Comparison of ENCODE assay signal across 37 cellular contexts in genomic region chr2:205284323-205284722, GRCh38.
"Had no signal": no experiment of that assay in that cellular context is flagged by ENCODE, and none has a peak within 500 bp of the region (broad histone marks: within the 10 kb centered on the region; RNA-seq: fewer than 3 reads in every experiment).

No MANE protein-coding gene starts in this region.

- H3K27ac Mint-ChIP-seq: activated B cell treated with CpG ODN at 0.5 μM for 24 hours; activated CD4-positive, alpha-beta memory T cell treated with anti-CD3 and anti-CD28 coated beads for 36 hours; activated CD4-positive, alpha-beta T cell treated with anti-CD3 and anti-CD28 coated beads, Interleukin-2, amount 10 ng/mL, durations not matched to agents 24 days and 14 days; activated CD8-positive, alpha-beta T cell treated with anti-CD3 and anti-CD28 coated beads for 36 hours; activated naive CD4-positive, alpha-beta T cell treated with anti-CD3 and anti-CD28 coated beads for 36 hours; activated naive CD8-positive, alpha-beta T cell; activated naive CD8-positive, alpha-beta T cell treated with anti-CD3 and anti-CD28 coated beads, Interleukin-2, amount 10 ng/mL, durations not matched to agents 7 days and 5 days; activated naive CD8-positive, alpha-beta T cell treated with anti-CD3 and anti-CD28 coated beads, Interleukin-2, amount 50 U/mL, for 24 hours; activated T-cell treated with anti-CD3 and anti-CD28 coated beads, Interleukin-2, amount 50 U/mL, for 72 hours; activated T-helper 1 cell treated with anti-CD3 and anti-CD28 coated beads, Interleukin-12 subunit alpha, Interleukin-12 subunit beta, Interleukin-2, Interleukin-4 antibody, amounts not matched to agents 30 ng/mL and 10 ng/mL and 1 ng/mL, durations not matched to agents 14 hours and 24 hours and 36 hours; activated T-helper 17 cell treated with anti-CD3 and anti-CD28 coated beads, Interleukin-2, amount 50 U/mL, for 72 hours; T-helper 1 cell treated with Interleukin-12 subunit alpha and Interleukin-12 subunit beta and Interleukin-4 antibody, amounts not matched to agents 30 μg/mL and 1 μg/mL, for 36 hours; T-helper 2 cell treated with Interferon-gamma antibody and Interleukin-4, amounts not matched to agents 5 μg/mL and 100 μg/mL, for 36 hours had no signal

- DNase-seq: activated B cell treated with CpG ODN at 0.5 μM for 24 hours; activated CD4-positive, alpha-beta memory T cell treated with anti-CD3 and anti-CD28 coated beads for 36 hours; activated CD4-positive, alpha-beta T cell treated with anti-CD3 and anti-CD28 coated beads for 4 hours; activated CD4-positive, alpha-beta T cell treated with anti-CD3 and anti-CD28 coated beads, Interleukin-2, amount 10 ng/mL, durations not matched to agents 24 days and 14 days; activated CD4-positive, alpha-beta T cell treated with anti-CD3 and anti-CD28 coated beads, Interleukin-2, amount 50 U/mL, for 1 hour; activated CD4-positive, alpha-beta T cell treated with anti-CD3 and anti-CD28 coated beads, Interleukin-2, amount 50 U/mL, for 4 hours; activated CD4-positive, CD25-positive, alpha-beta regulatory T cell treated with anti-CD3 and anti-CD28 coated beads, Interleukin-2, amount 50 U/mL, for 72 hours; activated CD8-positive, alpha-beta memory T cell treated with anti-CD3 and anti-CD28 coated beads, Interleukin-2, amount 50 U/mL, for 4 hours; activated CD8-positive, alpha-beta T cell treated with anti-CD3 and anti-CD28 coated beads for 36 hours; activated effector memory CD4-positive, alpha-beta T cell treated with anti-CD3 and anti-CD28 coated beads, Interleukin-2, amount 50 U/mL, for 16 hours; activated gamma-delta T cell treated with Interleukin-2 at 50 U/mL for 16 hours; activated naive CD4-positive, alpha-beta T cell; activated naive CD4-positive, alpha-beta T cell treated with anti-CD3 and anti-CD28 coated beads for 36 hours; activated naive CD4-positive, alpha-beta T cell treated with anti-CD3 and anti-CD28 coated beads, Interleukin-2, amount 50 U/mL, for 16 hours; activated naive CD8-positive, alpha-beta T cell treated with anti-CD3 and anti-CD28 coated beads, Interleukin-2, amount 10 ng/mL, durations not matched to agents 7 days and 5 days; activated naive CD8-positive, alpha-beta T cell treated with anti-CD3 and anti-CD28 coated beads, Interleukin-2, amount 50 U/mL, for 24 hours; activated T-cell treated with anti-CD3 and anti-CD28 coated beads for 4 hours; activated T-cell treated with anti-CD3 and anti-CD28 coated beads, Interleukin-2, amount 50 U/mL, for 1 hour; activated T-cell treated with anti-CD3 and anti-CD28 coated beads, Interleukin-2, amount 50 U/mL, for 4 hours; activated T-cell treated with anti-CD3 and anti-CD28 coated beads, Interleukin-2, amount 50 U/mL, for 72 hours; amygdala; anterior cingulate cortex; caudate nucleus; cerebellar nuclear complex; T-helper 1 cell; T-helper 2 cell; T-helper 9 cell had no signal

- H3K9me3 ChIP-seq: ascending aorta had no signal

- H3K4me1 Mint-ChIP-seq: activated B cell treated with CpG ODN at 0.5 μM for 24 hours; activated CD4-positive, alpha-beta T cell treated with anti-CD3 and anti-CD28 coated beads, Interleukin-2, amount 10 ng/mL, durations not matched to agents 24 days and 14 days; activated naive CD8-positive, alpha-beta T cell treated with anti-CD3 and anti-CD28 coated beads, Interleukin-2, amount 10 ng/mL, durations not matched to agents 7 days and 5 days; activated naive CD8-positive, alpha-beta T cell treated with anti-CD3 and anti-CD28 coated beads, Interleukin-2, amount 50 U/mL, for 24 hours; activated T-helper 17 cell treated with anti-CD3 and anti-CD28 coated beads, Interleukin-2, amount 50 U/mL, for 72 hours; central memory CD8-positive, alpha-beta T cell had no signal

- H3K4me3 ChIP-seq: ascending aorta, cardiac muscle cell had no signal

- H3K4me1 ChIP-seq: ascending aorta had no signal

- H3K27me3 ChIP-seq: ascending aorta, cardiac muscle cell had no signal

- H3K27me3 Mint-ChIP-seq: activated B cell treated with CpG ODN at 0.5 μM for 24 hours; activated CD4-positive, alpha-beta memory T cell treated with anti-CD3 and anti-CD28 coated beads for 36 hours; activated CD8-positive, alpha-beta T cell treated with anti-CD3 and anti-CD28 coated beads for 36 hours; activated naive CD8-positive, alpha-beta T cell; activated naive CD8-positive, alpha-beta T cell treated with anti-CD3 and anti-CD28 coated beads, Interleukin-2, amount 10 ng/mL, durations not matched to agents 7 days and 5 days; activated naive CD8-positive, alpha-beta T cell treated with anti-CD3 and anti-CD28 coated beads, Interleukin-2, amount 50 U/mL, for 24 hours; central memory CD8-positive, alpha-beta T cell had no signal

- H3K4me3 Mint-ChIP-seq: activated B cell treated with CpG ODN at 0.5 μM for 24 hours; activated CD4-positive, alpha-beta memory T cell treated with anti-CD3 and anti-CD28 coated beads for 36 hours; activated CD4-positive, alpha-beta T cell treated with anti-CD3 and anti-CD28 coated beads, Interleukin-2, amount 10 ng/mL, durations not matched to agents 24 days and 14 days; activated CD8-positive, alpha-beta T cell treated with anti-CD3 and anti-CD28 coated beads for 36 hours; activated naive CD4-positive, alpha-beta T cell treated with anti-CD3 and anti-CD28 coated beads for 36 hours; activated naive CD8-positive, alpha-beta T cell; activated naive CD8-positive, alpha-beta T cell treated with anti-CD3 and anti-CD28 coated beads, Interleukin-2, amount 10 ng/mL, durations not matched to agents 7 days and 5 days; activated naive CD8-positive, alpha-beta T cell treated with anti-CD3 and anti-CD28 coated beads, Interleukin-2, amount 50 U/mL, for 24 hours; activated T-cell treated with anti-CD3 and anti-CD28 coated beads, Interleukin-2, amount 50 U/mL, for 4 hours; activated T-cell treated with anti-CD3 and anti-CD28 coated beads, Interleukin-2, amount 50 U/mL, for 72 hours; activated T-helper 1 cell treated with anti-CD3 and anti-CD28 coated beads, Interleukin-12 subunit alpha, Interleukin-12 subunit beta, Interleukin-2, Interleukin-4 antibody, amounts not matched to agents 30 ng/mL and 10 ng/mL and 1 ng/mL, durations not matched to agents 14 hours and 24 hours and 36 hours; activated T-helper 17 cell treated with anti-CD3 and anti-CD28 coated beads, Interleukin-2, amount 50 U/mL, for 72 hours; brain; central memory CD8-positive, alpha-beta T cell; T-helper 1 cell treated with Interleukin-12 subunit alpha and Interleukin-12 subunit beta and Interleukin-4 antibody, amounts not matched to agents 30 μg/mL and 1 μg/mL, for 36 hours; T-helper 2 cell treated with Interferon-gamma antibody and Interleukin-4, amounts not matched to agents 5 μg/mL and 100 μg/mL, for 36 hours had no signal

- H3K36me3 ChIP-seq: ascending aorta, cardiac muscle cell had no signal

- H3K9me3 Mint-ChIP-seq: activated B cell treated with CpG ODN at 0.5 μM for 24 hours; activated CD4-positive, alpha-beta memory T cell treated with anti-CD3 and anti-CD28 coated beads for 36 hours; activated CD8-positive, alpha-beta T cell treated with anti-CD3 and anti-CD28 coated beads for 36 hours; activated naive CD4-positive, alpha-beta T cell treated with anti-CD3 and anti-CD28 coated beads for 36 hours; activated naive CD8-positive, alpha-beta T cell treated with anti-CD3 and anti-CD28 coated beads, Interleukin-2, amount 50 U/mL, for 24 hours; activated T-cell treated with anti-CD3 and anti-CD28 coated beads, Interleukin-2, amount 50 U/mL, for 4 hours; activated T-cell treated with anti-CD3 and anti-CD28 coated beads, Interleukin-2, amount 50 U/mL, for 72 hours; activated T-helper 1 cell treated with anti-CD3 and anti-CD28 coated beads, Interleukin-12 subunit alpha, Interleukin-12 subunit beta, Interleukin-2, Interleukin-4 antibody, amounts not matched to agents 30 ng/mL and 10 ng/mL and 1 ng/mL, durations not matched to agents 14 hours and 24 hours and 36 hours; activated T-helper 17 cell treated with anti-CD3 and anti-CD28 coated beads, Interleukin-2, amount 50 U/mL, for 72 hours; brain; central memory CD8-positive, alpha-beta T cell; T-helper 1 cell treated with Interleukin-12 subunit alpha and Interleukin-12 subunit beta and Interleukin-4 antibody, amounts not matched to agents 30 μg/mL and 1 μg/mL, for 36 hours had no signal

- H3K27ac ChIP-seq: ascending aorta, cardiac muscle cell, VCaP had no signal

- ATAC-seq: activated CD8-positive, alpha-beta T cell treated with anti-CD3 and anti-CD28 coated beads for 36 hours; activated naive CD8-positive, alpha-beta T cell treated with anti-CD3 and anti-CD28 coated beads, Interleukin-2, amount 50 U/mL, for 24 hours; activated T-cell treated with anti-CD3 and anti-CD28 coated beads, Interleukin-2, amount 50 U/mL, for 4 hours; activated T-cell treated with anti-CD3 and anti-CD28 coated beads, Interleukin-2, amount 50 U/mL, for 72 hours; activated T-helper 17 cell treated with anti-CD3 and anti-CD28 coated beads, Interleukin-2, amount 50 U/mL, for 72 hours had no signal

- H3K36me3 Mint-ChIP-seq: activated CD4-positive, alpha-beta memory T cell treated with anti-CD3 and anti-CD28 coated beads for 36 hours; activated naive CD8-positive, alpha-beta T cell; activated naive CD8-positive, alpha-beta T cell treated with anti-CD3 and anti-CD28 coated beads, Interleukin-2, amount 10 ng/mL, durations not matched to agents 7 days and 5 days; brain had no signal
